Comparison of ENCODE assay signal across 10 cellular contexts in genomic region chrX:19350831-19351447, GRCh38.
DNase-seq lines count a peak whose midpoint lies in the region; ATAC-seq lines count a peak whose summit lies in the region.
"Had no signal": no experiment of that assay in that cellular context is flagged by ENCODE, and none has a peak within 500 bp of the region (broad histone marks: within the 10 kb centered on the region; RNA-seq: fewer than 3 reads in every experiment).

No MANE protein-coding gene starts in this region.

- H3K4me3 Mint-ChIP-seq in effector memory CD8-positive, alpha-beta T cell: peak overlapping the region; percentile 19 to 38

- H3K36me3 Mint-ChIP-seq in effector memory CD8-positive, alpha-beta T cell (ENCODE audit: insufficient read depth): peaks cover 38% of the 10 kb centered on the region

- ATAC-seq in GM18511 (IDR thresholded peaks at IDR 0.05; ENCODE audit: unreplicated experiment) (peak; percentile 93), GM21528 (IDR thresholded peaks at IDR 0.05; ENCODE audit: low FRiP score, unreplicated experiment) (peak; percentile 93), HG03469 (IDR thresholded peaks at IDR 0.05; ENCODE audit: unreplicated experiment) (peak; percentile 92)
- ATAC-seq in effector memory CD8-positive, alpha-beta T cell (replicated peaks): peak; percentile 91
- ATAC-seq: heart left ventricle, Panc1 had no signal

- no peaks in the 10 kb centered on the region for H3K27me3 Mint-ChIP-seq in effector memory CD8-positive, alpha-beta T cell

- H3K27ac Mint-ChIP-seq in effector memory CD8-positive, alpha-beta T cell: peak overlapping the region; percentile 82 to 88

- H3K4me1 Mint-ChIP-seq in effector memory CD8-positive, alpha-beta T cell (ENCODE audit: low read depth in 2 of 2): peaks cover 9 to 17% of the 10 kb centered on the region in 2 donors

- H3K9me3 Mint-ChIP-seq in effector memory CD8-positive, alpha-beta T cell: no peaks in the 10 kb centered on the region

- peak in 2 of 3 experiments; percentile 2 to 7 for DNase-seq in effector memory CD8-positive, alpha-beta T cell
- DNase-seq in pons (ENCODE audit: low spot score) (no peak), NCI-H510A (lab: John Stamatoyannopoulos, UW) (no peak), NCI-H1436 (lab: John Stamatoyannopoulos, UW) (no peak), RPMI8226 (no peak)
- DNase-seq: heart left ventricle had no signal

Comparison
In these comparisons a context has a peak if more than half of its experiments do, and no peak if none do; other contexts are left out.
1. DNase-seq: peak in effector memory CD8-positive, alpha-beta T cell (2 of 3); none in pons (single experiment), NCI-H510A (single experiment), NCI-H1436 (single experiment) and RPMI8226 (single experiment).
2. Peak in every context shown above with its lines, with median percentiles within 50 percentile points of each other: ATAC-seq.